ENCODE assay signal across 9 cellular contexts in genomic region chr9:87535817-87536539, GRCh38. TPM values are rescaled to one million over a fixed set of nuclear protein-coding genes. Genes with fewer than 3 reads are reported as not detected.
DNase-seq lines count a peak whose midpoint lies in the region; ATAC-seq and TF ChIP-seq lines count a peak whose summit lies in the region.
"Had no signal": no experiment of that assay in that cellular context is flagged by ENCODE, and none has a peak within 500 bp of the region (broad histone marks: within the 10 kb centered on the region; RNA-seq: fewer than 3 reads in every experiment).

No MANE protein-coding gene starts in this region.

- H3K27me3 ChIP-seq in GM23248 (replicated peaks; ENCODE audit: insufficient read depth): no peaks in the 10 kb centered on the region
- no peaks in the 10 kb centered on the region for H3K27me3 ChIP-seq in MM.1S (replicated peaks; ENCODE audit: insufficient read depth, low read length)
- H3K27me3 ChIP-seq: breast epithelium had no signal

- H3K4me3 ChIP-seq in GM23248 (no peak overlapping the region), MM.1S (ENCODE audit: low read length) (no peak overlapping the region)
- H3K4me3 ChIP-seq: breast epithelium had no signal

- DNase-seq in osteocyte (ENCODE audit: extremely low spot score, unreplicated experiment) (no peak), GM23248 (no peak), MM.1S (no peak)
- DNase-seq in stimulated activated naive CD4-positive, alpha-beta T cell (lab: John Stamatoyannopoulos, UW): no peak
- DNase-seq: left ventricle myocardium superior had no signal

- peaks cover 48% of the 10 kb centered on the region for H3K4me1 Mint-ChIP-seq in osteocyte (ENCODE audit: unreplicated experiment)

- peak overlapping the region; percentile 29 for H3K27ac Mint-ChIP-seq in osteocyte (ENCODE audit: unreplicated experiment)

- WGBS in GM23248 (ENCODE audit: low coverage in 1 of 2, low lambda C conversion rate in 2 of 2, missing lambda C conversion rate in 2 of 2), 2 experiments: 67 to 77% methylated on average over 8 of the region's 8 CpGs

- no peaks in the 10 kb centered on the region for H3K9me3 Mint-ChIP-seq in osteocyte (ENCODE audit: unreplicated experiment)

- H2AFZ ChIP-seq in GM23248 (no peak overlapping the region), MM.1S (ENCODE audit: low read length) (no peak overlapping the region)

- no peak overlapping the region for H3K4me3 Mint-ChIP-seq in osteocyte (ENCODE audit: unreplicated experiment)

- H4K20me1 ChIP-seq in GM23248 (ENCODE audit: insufficient read depth) (no peaks in the 10 kb centered on the region), MM.1S (ENCODE audit: insufficient read depth, low read length) (no peaks in the 10 kb centered on the region)

- no peaks in the 10 kb centered on the region for H3K79me2 ChIP-seq in GM23248 (ENCODE audit: insufficient read depth)
- peaks cover 50% of the 10 kb centered on the region for H3K79me2 ChIP-seq in MM.1S (ENCODE audit: low read length)

- no peak overlapping the region for H3K9ac ChIP-seq in GM23248
- no peak overlapping the region for H3K9ac ChIP-seq in MM.1S (ENCODE audit: low read length)

- H3K36me3 Mint-ChIP-seq in osteocyte (ENCODE audit: unreplicated experiment): peaks cover 29% of the 10 kb centered on the region

- H3K27me3 Mint-ChIP-seq in osteocyte (ENCODE audit: unreplicated experiment): no peaks in the 10 kb centered on the region

- H3K27ac ChIP-seq in GM23248 (no peak overlapping the region), MM.1S (ENCODE audit: low read length) (no peak overlapping the region)
- H3K27ac ChIP-seq: breast epithelium had no signal

- in situ Hi-C loops in GM23248 (cut with MboI): no loop called here

- H3F3A ChIP-seq in GM23248 (ENCODE audit: insufficient read depth): no peaks in the 10 kb centered on the region
- no peaks in the 10 kb centered on the region for H3F3A ChIP-seq in MM.1S (ENCODE audit: insufficient read depth, low read length)

- ATAC-seq in GM18873 (IDR thresholded peaks at IDR 0.05; ENCODE audit: low FRiP score, unreplicated experiment): peak; percentile 79
- ATAC-seq in GM21619 (IDR thresholded peaks at IDR 0.05; ENCODE audit: unreplicated experiment): peak; percentile 74
- peak; percentile 63 for ATAC-seq in HG03558 (IDR thresholded peaks at IDR 0.05; ENCODE audit: extremely low read depth, unreplicated experiment)
- ATAC-seq: left ventricle myocardium superior had no signal

- no peaks in the 10 kb centered on the region for H3K36me3 ChIP-seq in GM23248 (ENCODE audit: low read depth)
- H3K36me3 ChIP-seq in MM.1S (replicated peaks; ENCODE audit: insufficient read depth, low read length): no peaks in the 10 kb centered on the region; the same call in 1 of the 2 replicates
- H3K36me3 ChIP-seq: breast epithelium had no signal

- H3K9me3 ChIP-seq in GM23248 (ENCODE audit: low read depth): no peaks in the 10 kb centered on the region
- no peaks in the 10 kb centered on the region for H3K9me3 ChIP-seq in MM.1S (replicated peaks; ENCODE audit: insufficient read depth, low read length)
- H3K9me3 ChIP-seq: breast epithelium had no signal

- H3K9me2 ChIP-seq in GM23248 (ENCODE audit: insufficient read depth): no peaks in the 10 kb centered on the region
- H3K9me2 ChIP-seq in MM.1S (replicated peaks; ENCODE audit: insufficient read depth, low read length): no peaks in the 10 kb centered on the region

- H3K4me1 ChIP-seq in GM23248 (ENCODE audit: insufficient read depth) (no peaks in the 10 kb centered on the region), MM.1S (ENCODE audit: low read length) (no peaks in the 10 kb centered on the region)
- H3K4me1 ChIP-seq: breast epithelium had no signal

- H3K4me2 ChIP-seq in GM23248 (ENCODE audit: unreplicated experiment) (no peak overlapping the region), MM.1S (ENCODE audit: low read depth, low read length) (no peak overlapping the region)

- TF ChIP-seq CTCF in osteocyte (IDR thresholded peaks at IDR 0.05) (no peak), MM.1S (IDR thresholded peaks at IDR 0.05; ENCODE audit: low read length) (no peak)

RNA-seq across cellular contexts. Expression of gene DAPK1, which starts 38.3 kb away (rescaled TPM):
- 294 and 304 TPM in 2 replicates for total RNA-seq in osteocyte
- 1.9 and 3.3 TPM in 2 replicates for total RNA-seq in GM23248 (2014; rRNA removed; shearing (Covaris generic))
- 0.80 and 1.6 TPM in 2 replicates for polyA plus RNA-seq in GM23248 (2016; fragmentation: Nextera tagmentation; extraction: Ambion mirVana)

Comparison
In these comparisons a context has a peak if more than half of its experiments do, and no peak if none do; other contexts are left out.
1. RNA of gene DAPK1, which starts 38.3 kb away (total RNA-seq): 294 to 304 TPM in osteocyte; 1.9 to 3.3 TPM in GM23248; every median in the first group is over 10 times any median in the second.
2. Peak in every context shown above with its lines, with median percentiles within 50 percentile points of each other: ATAC-seq.